In genomic region chr16:12188674-12189249, GRCh38 we compare ENCODE assay signal across 17 cellular contexts.
DNase-seq lines count a peak whose midpoint lies in the region; ATAC-seq lines count a peak whose summit lies in the region.
"Had no signal": no experiment of that assay in that cellular context is flagged by ENCODE, and none has a peak within 500 bp of the region (broad histone marks: within the 10 kb centered on the region; RNA-seq: fewer than 3 reads in every experiment).

No MANE protein-coding gene starts in this region.

- H3K9me3 ChIP-seq in adipocyte (ENCODE audit: control insufficient read depth, low read length): no peaks in the 10 kb centered on the region
- H3K9me3 ChIP-seq: BLaER1, Peyer's patch, thyroid gland had no signal

- H3K27me3 ChIP-seq in adipocyte (replicated peaks; ENCODE audit: control insufficient read depth, insufficient read depth, low read length): no peaks in the 10 kb centered on the region
- H3K27me3 ChIP-seq: BLaER1, Peyer's patch, thyroid gland had no signal

- intact Hi-C loops in left colon (cut with DNase I, micrococcal nuclease): no loop called here

- no peak overlapping the region for H3K9ac ChIP-seq in adipocyte (ENCODE audit: low read length)
- H3K9ac ChIP-seq: BLaER1 had no signal

- H3K4me1 ChIP-seq in adipocyte (ENCODE audit: control insufficient read depth, insufficient read depth, low read length): peaks cover 26% of the 10 kb centered on the region

- peak; percentile 97 for ATAC-seq in left colon
- ATAC-seq: activated CD4-positive, alpha-beta T cell treated with anti-CD3 and anti-CD28 coated beads for 36 hours had no signal

- no peaks in the 10 kb centered on the region for H3K36me3 ChIP-seq in adipocyte (ENCODE audit: control insufficient read depth, insufficient read depth, low read length, severe bottlenecking)
- H3K36me3 ChIP-seq: Peyer's patch, thyroid gland had no signal

- H3K4me3 ChIP-seq in adipocyte (ENCODE audit: low read length): no peak overlapping the region
- H3K4me3 ChIP-seq: BLaER1, Peyer's patch, thyroid gland had no signal

- peak; percentile 51 for DNase-seq in A172 (ENCODE audit: low spot score)
- DNase-seq in EL: peak; percentile 26
- DNase-seq in adipocyte (ENCODE audit: low read depth): peak; percentile 51
- DNase-seq in left colon: peak; percentile 41 to 44
- DNase-seq in pons (ENCODE audit: low spot score): no peak
- DNase-seq in activated CD4-positive, alpha-beta T cell treated with anti-CD3 and anti-CD28 coated beads, Interleukin-2, amount 50 U/mL, for 1 hour: no peak
- DNase-seq in effector CD8-positive, alpha-beta T cell (lab: John Stamatoyannopoulos, UW): no peak
- no peak for DNase-seq in NCI-H1436 (lab: John Stamatoyannopoulos, UW)
- DNase-seq: activated CD4-positive, alpha-beta T cell treated with anti-CD3 and anti-CD28 coated beads for 36 hours; activated naive CD8-positive, alpha-beta T cell treated with anti-CD3 and anti-CD28 coated beads, Interleukin-2, amount 10 ng/mL, durations not matched to agents 7 days and 5 days; activated T-cell treated with anti-CD3 and anti-CD28 coated beads, Interleukin-2, amount 50 U/mL, for 1 hour; MV-4-11; posterior cingulate gyrus; T-helper 2 cell had no signal

Comparison
In these comparisons a context has a peak if more than half of its experiments do, and no peak if none do; other contexts are left out.
1. DNase-seq: peak in A172 (single experiment), EL (single experiment), adipocyte (single experiment) and left colon (2 of 2); none in pons (single experiment), activated CD4-positive, alpha-beta T cell treated with anti-CD3 and anti-CD28 coated beads, Interleukin-2, amount 50 U/mL, for 1 hour (single experiment), effector CD8-positive, alpha-beta T cell (single experiment) and NCI-H1436 (single experiment).